ENCODE assay signal across 13 cellular contexts in genomic region chr7:143383642-143383957, GRCh38. TPM values are rescaled to one million over a fixed set of nuclear protein-coding genes. Genes with fewer than 3 reads are reported as not detected.
A peak's percentile ranks its signal among the peaks of the same experiment; 100 is the strongest.
DNase-seq lines count a peak whose midpoint lies in the region; ATAC-seq and TF ChIP-seq lines count a peak whose summit lies in the region.
"Had no signal": no experiment of that assay in that cellular context is flagged by ENCODE, and none has a peak within 500 bp of the region (broad histone marks: within the 10 kb centered on the region; RNA-seq: fewer than 3 reads in every experiment).

No MANE protein-coding gene starts in this region.

- ATAC-seq in WTC11 (no peak), gastrocnemius medialis (no peak), GM21381 (IDR thresholded peaks at IDR 0.05; ENCODE audit: unreplicated experiment) (no peak)

- H3K27me3 Mint-ChIP-seq in WTC11 (ENCODE audit: low read depth), result no peaks in the 10 kb centered on the region
- H3K27me3 Mint-ChIP-seq: central memory CD8-positive, alpha-beta T cell had no signal

- H3K27ac ChIP-seq in fibroblast of lung (ENCODE audit: insufficient read depth, low read length) (peak overlapping the region; percentile 22), gastrocnemius medialis (peak overlapping the region; percentile 92 to 100 (median 98))

- peaks cover 2% of the 10 kb centered on the region for H4K20me1 ChIP-seq in fibroblast of lung (ENCODE audit: control insufficient read depth, extremely low read depth, insufficient read depth, low read length)

- TF ChIP-seq POLR2A in gastrocnemius medialis (IDR thresholded peaks at IDR 0.05), result no peak

- H3K36me3 ChIP-seq in fibroblast of lung (ENCODE audit: control insufficient read depth, insufficient read depth, low read length), result peaks cover 33% of the 10 kb centered on the region
- H3K36me3 ChIP-seq in gastrocnemius medialis, result peaks cover 0 to 14% of the 10 kb centered on the region in 2 donors

- peaks cover 83% of the 10 kb centered on the region for H3K79me2 ChIP-seq in fibroblast of lung (ENCODE audit: control insufficient read depth, insufficient read depth, low read length)

- intact Hi-C loops in gastrocnemius medialis (cut with DNase I; ENCODE audit: low total_unique reads), result loop anchor here (5.0 to 10.0 kb wide), 2 partner anchors 51 to 521 kb away; partner anchors contain the start of gene TCAF1

- H3K4me1 Mint-ChIP-seq in WTC11, result peaks cover 26% of the 10 kb centered on the region

- H3K9ac ChIP-seq in fibroblast of lung (ENCODE audit: insufficient read depth, low read length), result peak overlapping the region; percentile 26

- H3K4me1 ChIP-seq in fibroblast of lung (ENCODE audit: control insufficient read depth, extremely low read depth, insufficient read depth, low read length) (peaks cover 20% of the 10 kb centered on the region), gastrocnemius medialis (peaks cover 51 to 57% of the 10 kb centered on the region in 2 donors)

- in situ Hi-C loops in gastrocnemius medialis (cut with MboI; ENCODE audit: low sequenced_read_pairs in 4 of 4), result no loop called here

- peak overlapping the region; percentile 86 to 90 (median 89) for H3K4me3 ChIP-seq in fibroblast of lung (replicated peaks in 1 of 4; ENCODE audit: control extremely low read depth in 1 of 4, insufficient read depth in 1 of 4, low read depth in 3 of 4, low read length in 4 of 4)
- H3K4me3 ChIP-seq in gastrocnemius medialis, result peak overlapping the region in 2 of 4 donors; percentile 78 to 99

- POLR2A ChIA-PET in WTC11 (lab: Charles Lee), result no interaction called here
- POLR2A ChIA-PET in HEK293T (lab: Yijun Ruan, JAX), result interaction anchor here (1.0 to 1.8 kb wide), 3 partner anchors 9 to 96 kb away, joined by 3 to 6 read pairs (median 3); partner anchors contain the start of gene CASP2

- H3K9me3 Mint-ChIP-seq in WTC11, result no peaks in the 10 kb centered on the region
- H3K9me3 Mint-ChIP-seq: central memory CD8-positive, alpha-beta T cell had no signal

- CTCF ChIA-PET in WTC11 (lab: Charles Lee), result interaction anchor here (1.2 to 1.6 kb wide), 3 partner anchors 22 to 25 kb away, joined by 3 to 5 read pairs (median 4); partner anchors contain the start of gene EPHA1
- CTCF ChIA-PET in HEK293T (lab: Yijun Ruan, JAX), result interaction anchor here (1.1 kb wide), 1 partner anchor 11 kb away, joined by 3 read pairs; no protein-coding TSS in a partner anchor

- DNase-seq in Daoy (ENCODE audit: low read depth), result peak; percentile 7
- DNase-seq in WTC11 (ENCODE audit: low spot score), result no peak
- DNase-seq in fibroblast of lung (ENCODE audit: low read depth in 2 of 2), result no peak
- peak in 1 of 2 donors; percentile 48 for DNase-seq in gastrocnemius medialis
- no peak for DNase-seq in HT-29 (ENCODE audit: low spot score)
- DNase-seq in HEK293T (ENCODE audit: extremely low spot score), result no peak
- no peak for DNase-seq in NCI-H1436 treated with DMSO at 0.1 percent for 48 hours (lab: John Stamatoyannopoulos, UW)
- DNase-seq: DMS153, SW 1271 had no signal

- H2AFZ ChIP-seq in fibroblast of lung (ENCODE audit: low read length), result no peak overlapping the region

- H3K27me3 ChIP-seq in fibroblast of lung (ENCODE audit: control insufficient read depth, insufficient read depth, low read length) (no peaks in the 10 kb centered on the region), gastrocnemius medialis (no peaks in the 10 kb centered on the region)

- peak overlapping the region; percentile 92 for H3K4me2 ChIP-seq in fibroblast of lung (ENCODE audit: extremely low read depth, insufficient read depth, low read length)

- TF ChIP-seq CTCF in WTC11 (IDR thresholded peaks at IDR 0.05), result no peak
- TF ChIP-seq CTCF in fibroblast of lung (conservative IDR thresholded peaks at IDR 0.05 in 1 of 2, IDR thresholded peaks at IDR 0.05 in 1 of 2; ENCODE audit: low read depth in 1 of 2, low read length in 2 of 2), result no peak
- TF ChIP-seq CTCF in gastrocnemius medialis (IDR thresholded peaks at IDR 0.05 in 4 of 5, conservative IDR thresholded peaks at IDR 0.05 in 1 of 5), result no peak

- H3K27ac Mint-ChIP-seq in WTC11, result no peak overlapping the region

- H3K9me3 ChIP-seq in fibroblast of lung (ENCODE audit: control insufficient read depth, insufficient read depth, low read depth, low read length), result no peaks in the 10 kb centered on the region
- no peaks in the 10 kb centered on the region for H3K9me3 ChIP-seq in gastrocnemius medialis

- 0 out of 2 replicates have a peak overlapping the region, but pooled peaks have one; percentile 72 for H3K4me3 Mint-ChIP-seq in WTC11

- H3K36me3 Mint-ChIP-seq in WTC11, result peaks cover 7% of the 10 kb centered on the region

TF ChIP-seq in WTC11, 78 proteins besides CTCF, POLR2A, EP300 and RAD21:
- no peak for TF ChIP-seq JAZF1 (CRISPR knock-in tag; IDR thresholded peaks at IDR 0.05)

TF ChIP-seq in HEK293T, 16 proteins besides CTCF, POLR2A, EP300 and RAD21:
- no peak for TF ChIP-seq ARNT (IDR thresholded peaks at IDR 0.05)
- no peak for TF ChIP-seq SUZ12 (IDR thresholded peaks at IDR 0.05)
- no peak for TF ChIP-seq BHLHE40 (IDR thresholded peaks at IDR 0.05; ENCODE audit: borderline replicate concordance)
- TF ChIP-seq FOXM1 (IDR thresholded peaks at IDR 0.05; ENCODE audit: borderline replicate concordance), result no peak
- TF ChIP-seq L3MBTL2 (conservative IDR thresholded peaks at IDR 0.05), result no peak
- no peak for TF ChIP-seq CTBP1 (IDR thresholded peaks at IDR 0.05; ENCODE audit: borderline replicate concordance)
- TF ChIP-seq PKNOX1 (IDR thresholded peaks at IDR 0.05), result no peak
- no peak for TF ChIP-seq NFRKB (IDR thresholded peaks at IDR 0.05)
- no peak for TF ChIP-seq TARDBP (IDR thresholded peaks at IDR 0.05)
- no peak for TF ChIP-seq HDGF (IDR thresholded peaks at IDR 0.05; ENCODE audit: borderline replicate concordance)
- no peak for TF ChIP-seq LEF1 (IDR thresholded peaks at IDR 0.05; ENCODE audit: borderline replicate concordance)
- TF ChIP-seq SP1 (IDR thresholded peaks at IDR 0.05), result no peak
- no peak for TF ChIP-seq FOXK2 (IDR thresholded peaks at IDR 0.05)
- TF ChIP-seq ELF4 (IDR thresholded peaks at IDR 0.05), result no peak

RNA-seq across cellular contexts. Expression of gene ZYX, which starts 2.5 kb away (rescaled TPM):
- total RNA-seq in Daoy (2014; rRNA removed; shearing (Covaris generic)), result 121 and 128 TPM in 2 replicates
- total RNA-seq in WTC11 (2021), result 166 to 179 TPM (median 167 TPM) in 3 replicates
- total RNA-seq in fibroblast of lung, result 16.9 and 33.5 TPM in 2 replicates
- 85.6 and 131 TPM in 2 replicates for polyA plus RNA-seq in fibroblast of lung
- polyA plus RNA-seq in fibroblast of lung (2012), result 452 and 642 TPM in 2 replicates
- polyA minus RNA-seq in fibroblast of lung (ENCODE audit: low replicate concordance), result 1,191 and 1,574 TPM in 2 replicates
- total RNA-seq in gastrocnemius medialis, result 10 to 100 TPM; 27.1 to 81.8 (median 43.2) TPM
- 116 and 148 TPM in 2 replicates for total RNA-seq in HT-29 (2014; rRNA removed; shearing (Covaris generic))

RNA-seq across cellular contexts. Expression of gene FAM131B, which starts 21.1 kb away (rescaled TPM):
- 2.2 and 4.0 TPM in 2 replicates for total RNA-seq in Daoy (2014; rRNA removed; shearing (Covaris generic))
- total RNA-seq in WTC11 (2021) (24.0 to 26.3 TPM (median 25.3 TPM) in 3 replicates), fibroblast of lung (3.8 and 4.4 TPM in 2 replicates), gastrocnemius medialis (1 to 10 TPM in 1 of 4 donors, under 1 TPM in 2, not detected in 1; 0.33 to 1.2 (median 0.38) TPM)
- 2.0 and 4.8 TPM in 2 replicates for polyA plus RNA-seq in fibroblast of lung
- 1.9 and 4.0 TPM in 2 replicates for polyA plus RNA-seq in fibroblast of lung (2012)
- 8.6 and 36.6 TPM in 2 replicates for polyA minus RNA-seq in fibroblast of lung (ENCODE audit: low replicate concordance)
- total RNA-seq in HT-29 (2014; rRNA removed; shearing (Covaris generic)), result 13.2 and 17.6 TPM in 2 replicates

RNA-seq across cellular contexts. Expression of gene EPHA1, which starts 25.1 kb away (rescaled TPM):
- 0.09 TPM in 1 of 2 replicates, not detected in the other for total RNA-seq in Daoy (2014; rRNA removed; shearing (Covaris generic))
- 159 to 203 TPM (median 162 TPM) in 3 replicates for total RNA-seq in WTC11 (2021)
- under 0.01 and 0.26 TPM in 2 replicates for total RNA-seq in fibroblast of lung
- 0.05 and 0.09 TPM in 2 replicates for polyA plus RNA-seq in fibroblast of lung
- polyA plus RNA-seq in fibroblast of lung (2012), result 0.89 and 2.2 TPM in 2 replicates
- 2.7 TPM in 1 of 2 replicates, not detected in the other for polyA minus RNA-seq in fibroblast of lung (ENCODE audit: low replicate concordance)
- total RNA-seq in gastrocnemius medialis, result not detected
- 54.3 and 65.6 TPM in 2 replicates for total RNA-seq in HT-29 (2014; rRNA removed; shearing (Covaris generic))

RNA-seq across cellular contexts. Expression of gene TAS2R60, which starts 59.7 kb away (rescaled TPM):
- total RNA-seq in Daoy (2014; rRNA removed; shearing (Covaris generic)), result not detected in 2 replicates
- total RNA-seq in WTC11 (2021) (0.21 to 0.39 TPM (median 0.24 TPM) in 3 replicates), fibroblast of lung (not detected in 2 replicates), gastrocnemius medialis (not detected)
- polyA plus RNA-seq in fibroblast of lung, result not detected in 2 replicates
- polyA plus RNA-seq in fibroblast of lung (2012), result not detected in 2 replicates
- not detected in 2 replicates for polyA minus RNA-seq in fibroblast of lung (ENCODE audit: low replicate concordance)
- not detected in 2 replicates for total RNA-seq in HT-29 (2014; rRNA removed; shearing (Covaris generic))
- total RNA-seq: H7, pulmonary artery endothelial cell had no signal

Comparison
In these comparisons a context has a peak if more than half of its experiments do, and no peak if none do; other contexts are left out.
1. RNA of gene EPHA1, which starts 25.1 kb away (total RNA-seq): 159 to 203 TPM in WTC11 and 54.3 to 65.6 TPM in HT-29; not detected in gastrocnemius medialis, 0.09 TPM in Daoy and under 0.01 to 0.26 TPM in fibroblast of lung; every median in the first group is over 10 times any median in the second.